ENCODE assay signal across 2 cellular contexts in genomic region chr20:23466961-23467360, GRCh38. TPM values are rescaled to one million over a fixed set of nuclear protein-coding genes. Genes with fewer than 3 reads are reported as not detected.
"Had no signal": no experiment of that assay in that cellular context is flagged by ENCODE, and none has a peak within 500 bp of the region (broad histone marks: within the 10 kb centered on the region; RNA-seq: fewer than 3 reads in every experiment).

No MANE protein-coding gene starts in this region.

RNA-seq across cellular contexts. Expression of gene CST11, which starts 14.3 kb away (rescaled TPM):
- total RNA-seq: G401, GM12878 had no signal

RNA-seq across cellular contexts. Expression of gene CST8, which starts 24.0 kb away (rescaled TPM):
- total RNA-seq: G401, GM12878 had no signal
- polyA plus RNA-seq: GM12878 had no signal

RNA-seq across cellular contexts. Expression of gene CSTL1, which starts 27.5 kb away (rescaled TPM):
- total RNA-seq: G401, GM12878 had no signal
- polyA plus RNA-seq: GM12878 had no signal
